Comparison of ENCODE assay signal across 28 cellular contexts in the genomic region with DNA sequence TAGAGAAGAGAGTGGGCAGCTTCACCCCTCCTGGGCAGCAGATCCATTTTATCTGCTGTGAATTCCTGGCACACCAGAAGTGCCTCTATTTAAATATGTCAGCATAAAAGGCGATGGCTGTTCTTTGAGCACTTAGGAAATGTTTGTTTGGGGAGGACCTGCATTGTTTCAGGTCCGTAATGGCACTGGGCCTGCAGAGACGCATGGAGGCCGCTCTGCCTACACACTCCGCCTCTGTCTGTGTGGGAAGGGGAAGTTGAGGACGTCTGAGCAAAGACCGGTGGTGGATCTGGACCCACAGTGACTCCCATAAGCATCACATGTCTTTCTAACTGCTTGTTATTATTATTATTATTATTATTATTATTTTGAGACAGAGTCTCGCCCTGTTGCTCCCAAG.
DNase-seq lines count a peak whose midpoint lies in the region; ATAC-seq, FAIRE-seq and TF ChIP-seq lines count a peak whose summit lies in the region.
"Had no signal": no experiment of that assay in that cellular context is flagged by ENCODE, and none has a peak within 500 bp of the region (broad histone marks: within the 10 kb centered on the region; RNA-seq: fewer than 3 reads in every experiment).

No MANE protein-coding gene starts in this region.

- H3K4me3 ChIP-seq in A549 (no peak overlapping the region), DND-41 (ENCODE audit: low read depth in 1 of 2, low read length in 2 of 2) (no peak overlapping the region), mesendoderm (ENCODE audit: low read length) (no peak overlapping the region)
- H3K4me3 ChIP-seq: gastrocnemius medialis, hepatocyte, smooth muscle cell, transverse colon had no signal

- WGBS in A549 (ENCODE audit: missing lambda C conversion rate): 90% methylated on average over 8 of the region's 8 CpGs
- WGBS in mesendoderm (ENCODE audit: extremely low coverage, insufficient coverage, low lambda C conversion rate): no CpG with 5 or more reads among the region's 8 CpGs

- peaks cover 23% of the 10 kb centered on the region for H3K4me1 ChIP-seq in A549
- H3K4me1 ChIP-seq in DND-41 (ENCODE audit: insufficient read depth, low read length): peaks cover 51% of the 10 kb centered on the region
- no peaks in the 10 kb centered on the region for H3K4me1 ChIP-seq in mesendoderm (ENCODE audit: control insufficient read depth, low read depth, low read length)
- H3K4me1 ChIP-seq: BE2C, gastrocnemius medialis had no signal

- no peak overlapping the region for H3K18ac ChIP-seq in mesendoderm (ENCODE audit: low read length)

- ATAC-seq in A549 (no peak), DND-41 (ENCODE audit: insufficient read depth, low read depth) (no peak), HG02571 (IDR thresholded peaks at IDR 0.05; ENCODE audit: unreplicated experiment) (no peak)
- ATAC-seq in activated T-cell treated with anti-CD3 and anti-CD28 coated beads, Interleukin-2, amount 50 U/mL, for 72 hours (replicated peaks in 1 of 2): no peak
- ATAC-seq: activated T-cell treated with anti-CD3 and anti-CD28 coated beads, Interleukin-2, amount 50 U/mL, for 4 hours; gastrocnemius medialis; natural killer cell had no signal

- H3K27me3 Mint-ChIP-seq in activated T-cell treated with anti-CD3 and anti-CD28 coated beads, Interleukin-2, amount 50 U/mL, for 72 hours (ENCODE audit: low read depth): no peaks in the 10 kb centered on the region
- H3K27me3 Mint-ChIP-seq in activated naive CD4-positive, alpha-beta T cell treated with anti-CD3 and anti-CD28 coated beads, Interleukin-2, amount 10 ng/mL, durations not matched to agents 7 days and 5 days: peaks cover 9% of the 10 kb centered on the region
- H3K27me3 Mint-ChIP-seq: activated CD4-positive, alpha-beta T cell treated with anti-CD3 and anti-CD28 coated beads, Interleukin-2, amount 10 ng/mL, durations not matched to agents 7 days and 5 days; central memory CD8-positive, alpha-beta T cell had no signal

- DNase-seq in A549 (ENCODE audit: low read depth in 1 of 2, low spot score in 1 of 2) (no peak), DND-41 (no peak), NCI-H69 (lab: John Stamatoyannopoulos, UW) (peak; percentile 71), mesendoderm (peak; percentile 8), GM19238 (ENCODE audit: insufficient read length, low spot score) (no peak)
- DNase-seq in activated T-cell treated with anti-CD3 and anti-CD28 coated beads, Interleukin-2, amount 50 U/mL, for 72 hours: no peak
- no peak for DNase-seq in activated naive CD4-positive, alpha-beta T cell treated with anti-CD3 and anti-CD28 coated beads, Interleukin-2, amount 10 ng/mL, durations not matched to agents 7 days and 5 days
- DNase-seq: ACHN; activated CD4-positive, alpha-beta T cell treated with anti-CD3 and anti-CD28 coated beads, Interleukin-2, amount 10 ng/mL, durations not matched to agents 7 days and 5 days; activated T-cell treated with anti-CD3 and anti-CD28 coated beads, Interleukin-2, amount 50 U/mL, for 4 hours; BE2C; DMS79; gastrocnemius medialis; left cardiac atrium; natural killer cell; NCI-H1694 treated with DMSO at 0.1 percent for 48 hours; NCI-H446 treated with DMSO at 0.1 percent for 48 hours; SIG-M5; stimulated activated CD4-positive, alpha-beta T cell treated with anti-CD3 and anti-CD28 coated beads, Interleukin-2, amount 100 ng/mL, for 24 hours; T1000; transverse colon had no signal

- H2BK15ac ChIP-seq in mesendoderm (replicated peaks; ENCODE audit: low read depth): no peak overlapping the region

- H3K56ac ChIP-seq in mesendoderm (ENCODE audit: low read length): no peak overlapping the region

- FAIRE-seq in A549 (lab: Jason Lieb, UNC): no peak
- FAIRE-seq: RCC 7860 had no signal

- H3K9me3 Mint-ChIP-seq in activated T-cell treated with anti-CD3 and anti-CD28 coated beads, Interleukin-2, amount 50 U/mL, for 72 hours: no peaks in the 10 kb centered on the region
- peaks cover 2% of the 10 kb centered on the region for H3K9me3 Mint-ChIP-seq in activated naive CD4-positive, alpha-beta T cell treated with anti-CD3 and anti-CD28 coated beads, Interleukin-2, amount 10 ng/mL, durations not matched to agents 7 days and 5 days
- H3K9me3 Mint-ChIP-seq: activated CD4-positive, alpha-beta T cell treated with anti-CD3 and anti-CD28 coated beads, Interleukin-2, amount 10 ng/mL, durations not matched to agents 7 days and 5 days; activated T-cell treated with anti-CD3 and anti-CD28 coated beads, Interleukin-2, amount 50 U/mL, for 4 hours; central memory CD8-positive, alpha-beta T cell; natural killer cell had no signal

- POLR2A ChIA-PET in A549 (lab: Yijun Ruan, JAX): no interaction called here

- no peak for TF ChIP-seq EP300 in A549 (IDR thresholded peaks at IDR 0.05)

- no peaks in the 10 kb centered on the region for H3K27me3 ChIP-seq in DND-41 (ENCODE audit: insufficient read depth, low read length, poor library complexity)
- no peaks in the 10 kb centered on the region for H3K27me3 ChIP-seq in mesendoderm (ENCODE audit: insufficient read depth, low read length, poor library complexity)
- H3K27me3 ChIP-seq: BE2C, gastrocnemius medialis, hepatocyte, transverse colon had no signal

- no peak overlapping the region for H2AK5ac ChIP-seq in mesendoderm (ENCODE audit: low read length)

- H2BK5ac ChIP-seq in mesendoderm (ENCODE audit: low read length): no peak overlapping the region

- H4K20me1 ChIP-seq in DND-41 (ENCODE audit: insufficient read depth, low read length): no peaks in the 10 kb centered on the region

- CTCF ChIA-PET in A549 (lab: Yijun Ruan, JAX): interaction anchor here (0.7 to 1.9 kb wide), 2 partner anchors 31 to 436 kb away, joined by 3 to 6 read pairs; no protein-coding TSS in a partner anchor
- CTCF ChIA-PET in activated naive CD4-positive, alpha-beta T cell treated with anti-CD3 and anti-CD28 coated beads, Interleukin-2, amount 10 ng/mL, durations not matched to agents 7 days and 5 days (lab: Charles Lee): no interaction called here

- no peak for TF ChIP-seq POLR2A in A549 (IDR thresholded peaks at IDR 0.05; ENCODE audit: low read length)

- H3K9ac ChIP-seq in DND-41 (ENCODE audit: low read depth, low read length) (no peak overlapping the region), mesendoderm (ENCODE audit: low read length) (no peak overlapping the region)
- H3K9ac ChIP-seq: KMS-11 had no signal

- no peaks in the 10 kb centered on the region for H3K79me1 ChIP-seq in mesendoderm (ENCODE audit: low read length)

- no peak overlapping the region for H3K27ac Mint-ChIP-seq in activated T-cell treated with anti-CD3 and anti-CD28 coated beads, Interleukin-2, amount 50 U/mL, for 72 hours
- H3K27ac Mint-ChIP-seq in activated naive CD4-positive, alpha-beta T cell treated with anti-CD3 and anti-CD28 coated beads, Interleukin-2, amount 10 ng/mL, durations not matched to agents 7 days and 5 days: no peak overlapping the region
- H3K27ac Mint-ChIP-seq: activated CD4-positive, alpha-beta T cell treated with anti-CD3 and anti-CD28 coated beads, Interleukin-2, amount 10 ng/mL, durations not matched to agents 7 days and 5 days; mesothelial cell of epicardium; natural killer cell had no signal

- H3K79me2 ChIP-seq in DND-41 (ENCODE audit: insufficient read depth, low read length) (no peaks in the 10 kb centered on the region), mesendoderm (ENCODE audit: control insufficient read depth, insufficient read depth, low read length) (no peaks in the 10 kb centered on the region)
- H3K79me2 ChIP-seq: hepatocyte had no signal

- no peak overlapping the region for H3K23ac ChIP-seq in mesendoderm (ENCODE audit: low read length)

- no peaks in the 10 kb centered on the region for H3K36me3 ChIP-seq in DND-41 (ENCODE audit: insufficient read depth, low read length)
- no peaks in the 10 kb centered on the region for H3K36me3 ChIP-seq in mesendoderm (ENCODE audit: control insufficient read depth, insufficient read depth, low read length)
- H3K36me3 ChIP-seq: BE2C, gastrocnemius medialis, transverse colon had no signal

- no peak overlapping the region for H2AFZ ChIP-seq in DND-41 (ENCODE audit: low read depth, low read length)
- H2AFZ ChIP-seq: hepatocyte had no signal

- no peak for TF ChIP-seq CTCF in A549 (IDR thresholded peaks at IDR 0.05)
- no peak for TF ChIP-seq CTCF in DND-41 (IDR thresholded peaks at IDR 0.05; ENCODE audit: borderline replicate concordance, extremely low read depth, low read length, poor library complexity, severe bottlenecking)

- peaks cover 65% of the 10 kb centered on the region for H3K4me1 Mint-ChIP-seq in activated T-cell treated with anti-CD3 and anti-CD28 coated beads, Interleukin-2, amount 50 U/mL, for 72 hours (ENCODE audit: low read depth)
- H3K4me1 Mint-ChIP-seq in activated naive CD4-positive, alpha-beta T cell treated with anti-CD3 and anti-CD28 coated beads, Interleukin-2, amount 10 ng/mL, durations not matched to agents 7 days and 5 days: peaks cover 36% of the 10 kb centered on the region
- H3K4me1 Mint-ChIP-seq: mesothelial cell of epicardium had no signal

- no peaks in the 10 kb centered on the region for H3K36me3 Mint-ChIP-seq in activated T-cell treated with anti-CD3 and anti-CD28 coated beads, Interleukin-2, amount 50 U/mL, for 72 hours (ENCODE audit: insufficient read depth in 2 of 2)
- peaks cover 2% of the 10 kb centered on the region for H3K36me3 Mint-ChIP-seq in activated naive CD4-positive, alpha-beta T cell treated with anti-CD3 and anti-CD28 coated beads, Interleukin-2, amount 10 ng/mL, durations not matched to agents 7 days and 5 days
- H3K36me3 Mint-ChIP-seq: mesothelial cell of epicardium, natural killer cell had no signal

- H3K4me2 ChIP-seq in A549: no peak overlapping the region
- H3K4me2 ChIP-seq in DND-41 (ENCODE audit: insufficient read depth, low read length): no peak overlapping the region
- H3K4me2 ChIP-seq in mesendoderm (ENCODE audit: low read length): no peak overlapping the region
- H3K4me2 ChIP-seq: hepatocyte, KMS-11, smooth muscle cell had no signal

- no peak overlapping the region for H2BK120ac ChIP-seq in mesendoderm (ENCODE audit: low read depth, low read length)

- H3K4ac ChIP-seq in mesendoderm (ENCODE audit: low read depth, low read length): no peak overlapping the region

- no peak overlapping the region for H3K4me3 Mint-ChIP-seq in activated T-cell treated with anti-CD3 and anti-CD28 coated beads, Interleukin-2, amount 50 U/mL, for 72 hours
- H3K4me3 Mint-ChIP-seq in activated naive CD4-positive, alpha-beta T cell treated with anti-CD3 and anti-CD28 coated beads, Interleukin-2, amount 10 ng/mL, durations not matched to agents 7 days and 5 days: no peak overlapping the region
- H3K4me3 Mint-ChIP-seq: activated CD4-positive, alpha-beta T cell treated with anti-CD3 and anti-CD28 coated beads, Interleukin-2, amount 10 ng/mL, durations not matched to agents 7 days and 5 days; activated T-cell treated with anti-CD3 and anti-CD28 coated beads, Interleukin-2, amount 50 U/mL, for 4 hours; central memory CD8-positive, alpha-beta T cell; mesothelial cell of epicardium; natural killer cell had no signal

- H3K9me3 ChIP-seq in A549 (no peaks in the 10 kb centered on the region), DND-41 (ENCODE audit: insufficient read depth, low read length, severe bottlenecking) (no peaks in the 10 kb centered on the region)
- H3K9me3 ChIP-seq: BE2C, gastrocnemius medialis, transverse colon had no signal

- H3K27ac ChIP-seq in A549 (peak overlapping the region in 1 of 2 experiments; percentile 32; a peak in 1 of 6 replicates), DND-41 (ENCODE audit: low read length) (peak overlapping the region; percentile 51; the same call in 1 of the 2 replicates), mesendoderm (ENCODE audit: low read depth, low read length) (no peak overlapping the region)
- H3K27ac ChIP-seq: gastrocnemius medialis, KMS-11 had no signal

- TF ChIP-seq RAD21 in A549 (conservative IDR thresholded peaks at IDR 0.05 in 1 of 2, IDR thresholded peaks at IDR 0.05 in 1 of 2): no peak

- H4K8ac ChIP-seq in mesendoderm (ENCODE audit: low read depth, low read length): no peak overlapping the region

- H4K5ac ChIP-seq in mesendoderm (ENCODE audit: low read length): no peak overlapping the region

Comparison
In these comparisons a context has a peak if more than half of its experiments do, and no peak if none do; other contexts are left out.
1. DNase-seq: peak in NCI-H69 (single experiment) and mesendoderm (single experiment); none in A549 (0 of 2), DND-41 (single experiment), GM19238 (single experiment), activated T-cell treated with anti-CD3 and anti-CD28 coated beads, Interleukin-2, amount 50 U/mL, for 72 hours (0 of 2) and activated naive CD4-positive, alpha-beta T cell treated with anti-CD3 and anti-CD28 coated beads, Interleukin-2, amount 10 ng/mL, durations not matched to agents 7 days and 5 days (single experiment).